1 cellular context compared by ENCODE assay signal in the genomic region with DNA sequence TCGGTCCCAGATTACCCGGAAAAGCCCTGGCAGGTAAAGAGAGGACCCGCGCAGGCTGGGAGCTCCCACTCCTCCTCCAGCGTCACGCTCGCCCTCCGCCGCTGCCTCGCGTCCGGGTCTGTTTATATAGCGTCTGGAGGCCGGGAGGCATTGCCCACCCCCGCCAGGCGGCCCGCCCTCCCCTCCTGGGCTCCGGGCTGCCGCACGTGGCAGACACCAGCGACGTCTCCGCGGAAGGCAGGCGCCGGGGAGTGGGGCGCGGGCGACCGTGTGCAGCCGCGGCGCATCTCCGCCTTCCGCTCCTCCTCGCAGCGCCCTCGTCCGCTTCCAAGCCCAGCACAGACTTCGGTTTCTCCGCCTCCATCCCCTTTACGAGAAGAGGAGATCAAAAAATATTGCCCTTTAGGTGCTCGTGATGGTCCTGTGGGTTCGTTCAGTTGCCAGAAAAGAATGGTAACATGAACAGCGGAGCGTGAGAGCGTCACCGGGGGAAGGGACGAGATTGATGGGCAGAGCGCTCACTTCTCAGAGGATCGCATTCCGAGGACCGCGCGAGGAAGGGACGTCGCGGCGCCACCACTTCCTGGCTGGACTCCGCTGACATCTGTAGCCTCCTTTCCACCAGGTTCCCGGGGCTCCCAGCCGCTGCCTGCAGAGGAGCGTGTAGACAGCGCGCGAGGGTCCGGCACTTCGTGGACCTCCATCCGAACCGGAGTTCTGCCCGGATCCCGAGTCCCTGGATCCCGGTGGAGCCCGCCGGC.
A peak's percentile ranks its signal among the peaks of the same experiment; 100 is the strongest.
TF ChIP-seq lines count a peak whose summit lies in the region.

A gene (plus strand): TSS at position 210 of the 761 bp plus-strand sequence.

TF ChIP-seq in H1, 55 proteins besides CTCF, POLR2A, EP300 and RAD21:
- TF ChIP-seq SIX5 (IDR thresholded peaks at IDR 0.05; ENCODE audit: low read depth, low read length), result no peak
- no peak for TF ChIP-seq CHD2 (IDR thresholded peaks at IDR 0.05; ENCODE audit: low read length)
- no peak for TF ChIP-seq RXRA (IDR thresholded peaks at IDR 0.05; ENCODE audit: insufficient read depth, low read depth, low read length)
- TF ChIP-seq SP1 (IDR thresholded peaks at IDR 0.05; ENCODE audit: low read depth, low read length), result no peak
- TF ChIP-seq, protein P1, sequence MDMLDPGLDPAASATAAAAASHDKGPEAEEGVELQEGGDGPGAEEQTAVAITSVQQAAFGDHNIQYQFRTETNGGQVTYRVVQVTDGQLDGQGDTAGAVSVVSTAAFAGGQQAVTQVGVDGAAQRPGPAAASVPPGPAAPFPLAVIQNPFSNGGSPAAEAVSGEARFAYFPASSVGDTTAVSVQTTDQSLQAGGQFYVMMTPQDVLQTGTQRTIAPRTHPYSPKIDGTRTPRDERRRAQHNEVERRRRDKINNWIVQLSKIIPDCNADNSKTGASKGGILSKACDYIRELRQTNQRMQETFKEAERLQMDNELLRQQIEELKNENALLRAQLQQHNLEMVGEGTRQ (IDR thresholded peaks at IDR 0.05; ENCODE audit: low read length), result no peak
- no peak for TF ChIP-seq CHD1 (IDR thresholded peaks at IDR 0.05; ENCODE audit: low read depth, low read length)
- TF ChIP-seq, protein P2, sequence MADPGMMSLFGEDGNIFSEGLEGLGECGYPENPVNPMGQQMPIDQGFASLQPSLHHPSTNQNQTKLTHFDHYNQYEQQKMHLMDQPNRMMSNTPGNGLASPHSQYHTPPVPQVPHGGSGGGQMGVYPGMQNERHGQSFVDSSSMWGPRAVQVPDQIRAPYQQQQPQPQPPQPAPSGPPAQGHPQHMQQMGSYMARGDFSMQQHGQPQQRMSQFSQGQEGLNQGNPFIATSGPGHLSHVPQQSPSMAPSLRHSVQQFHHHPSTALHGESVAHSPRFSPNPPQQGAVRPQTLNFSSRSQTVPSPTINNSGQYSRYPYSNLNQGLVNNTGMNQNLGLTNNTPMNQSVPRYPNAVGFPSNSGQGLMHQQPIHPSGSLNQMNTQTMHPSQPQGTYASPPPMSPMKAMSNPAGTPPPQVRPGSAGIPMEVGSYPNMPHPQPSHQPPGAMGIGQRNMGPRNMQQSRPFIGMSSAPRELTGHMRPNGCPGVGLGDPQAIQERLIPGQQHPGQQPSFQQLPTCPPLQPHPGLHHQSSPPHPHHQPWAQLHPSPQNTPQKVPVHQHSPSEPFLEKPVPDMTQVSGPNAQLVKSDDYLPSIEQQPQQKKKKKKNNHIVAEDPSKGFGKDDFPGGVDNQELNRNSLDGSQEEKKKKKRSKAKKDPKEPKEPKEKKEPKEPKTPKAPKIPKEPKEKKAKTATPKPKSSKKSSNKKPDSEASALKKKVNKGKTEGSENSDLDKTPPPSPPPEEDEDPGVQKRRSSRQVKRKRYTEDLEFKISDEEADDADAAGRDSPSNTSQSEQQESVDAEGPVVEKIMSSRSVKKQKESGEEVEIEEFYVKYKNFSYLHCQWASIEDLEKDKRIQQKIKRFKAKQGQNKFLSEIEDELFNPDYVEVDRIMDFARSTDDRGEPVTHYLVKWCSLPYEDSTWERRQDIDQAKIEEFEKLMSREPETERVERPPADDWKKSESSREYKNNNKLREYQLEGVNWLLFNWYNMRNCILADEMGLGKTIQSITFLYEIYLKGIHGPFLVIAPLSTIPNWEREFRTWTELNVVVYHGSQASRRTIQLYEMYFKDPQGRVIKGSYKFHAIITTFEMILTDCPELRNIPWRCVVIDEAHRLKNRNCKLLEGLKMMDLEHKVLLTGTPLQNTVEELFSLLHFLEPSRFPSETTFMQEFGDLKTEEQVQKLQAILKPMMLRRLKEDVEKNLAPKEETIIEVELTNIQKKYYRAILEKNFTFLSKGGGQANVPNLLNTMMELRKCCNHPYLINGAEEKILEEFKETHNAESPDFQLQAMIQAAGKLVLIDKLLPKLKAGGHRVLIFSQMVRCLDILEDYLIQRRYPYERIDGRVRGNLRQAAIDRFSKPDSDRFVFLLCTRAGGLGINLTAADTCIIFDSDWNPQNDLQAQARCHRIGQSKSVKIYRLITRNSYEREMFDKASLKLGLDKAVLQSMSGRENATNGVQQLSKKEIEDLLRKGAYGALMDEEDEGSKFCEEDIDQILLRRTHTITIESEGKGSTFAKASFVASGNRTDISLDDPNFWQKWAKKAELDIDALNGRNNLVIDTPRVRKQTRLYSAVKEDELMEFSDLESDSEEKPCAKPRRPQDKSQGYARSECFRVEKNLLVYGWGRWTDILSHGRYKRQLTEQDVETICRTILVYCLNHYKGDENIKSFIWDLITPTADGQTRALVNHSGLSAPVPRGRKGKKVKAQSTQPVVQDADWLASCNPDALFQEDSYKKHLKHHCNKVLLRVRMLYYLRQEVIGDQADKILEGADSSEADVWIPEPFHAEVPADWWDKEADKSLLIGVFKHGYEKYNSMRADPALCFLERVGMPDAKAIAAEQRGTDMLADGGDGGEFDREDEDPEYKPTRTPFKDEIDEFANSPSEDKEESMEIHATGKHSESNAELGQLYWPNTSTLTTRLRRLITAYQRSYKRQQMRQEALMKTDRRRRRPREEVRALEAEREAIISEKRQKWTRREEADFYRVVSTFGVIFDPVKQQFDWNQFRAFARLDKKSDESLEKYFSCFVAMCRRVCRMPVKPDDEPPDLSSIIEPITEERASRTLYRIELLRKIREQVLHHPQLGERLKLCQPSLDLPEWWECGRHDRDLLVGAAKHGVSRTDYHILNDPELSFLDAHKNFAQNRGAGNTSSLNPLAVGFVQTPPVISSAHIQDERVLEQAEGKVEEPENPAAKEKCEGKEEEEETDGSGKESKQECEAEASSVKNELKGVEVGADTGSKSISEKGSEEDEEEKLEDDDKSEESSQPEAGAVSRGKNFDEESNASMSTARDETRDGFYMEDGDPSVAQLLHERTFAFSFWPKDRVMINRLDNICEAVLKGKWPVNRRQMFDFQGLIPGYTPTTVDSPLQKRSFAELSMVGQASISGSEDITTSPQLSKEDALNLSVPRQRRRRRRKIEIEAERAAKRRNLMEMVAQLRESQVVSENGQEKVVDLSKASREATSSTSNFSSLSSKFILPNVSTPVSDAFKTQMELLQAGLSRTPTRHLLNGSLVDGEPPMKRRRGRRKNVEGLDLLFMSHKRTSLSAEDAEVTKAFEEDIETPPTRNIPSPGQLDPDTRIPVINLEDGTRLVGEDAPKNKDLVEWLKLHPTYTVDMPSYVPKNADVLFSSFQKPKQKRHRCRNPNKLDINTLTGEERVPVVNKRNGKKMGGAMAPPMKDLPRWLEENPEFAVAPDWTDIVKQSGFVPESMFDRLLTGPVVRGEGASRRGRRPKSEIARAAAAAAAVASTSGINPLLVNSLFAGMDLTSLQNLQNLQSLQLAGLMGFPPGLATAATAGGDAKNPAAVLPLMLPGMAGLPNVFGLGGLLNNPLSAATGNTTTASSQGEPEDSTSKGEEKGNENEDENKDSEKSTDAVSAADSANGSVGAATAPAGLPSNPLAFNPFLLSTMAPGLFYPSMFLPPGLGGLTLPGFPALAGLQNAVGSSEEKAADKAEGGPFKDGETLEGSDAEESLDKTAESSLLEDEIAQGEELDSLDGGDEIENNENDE (IDR thresholded peaks at IDR 0.05; ENCODE audit: insufficient replicate concordance, low read length), result no peak
- no peak for TF ChIP-seq SIN3A (conservative IDR thresholded peaks at IDR 0.05 in 1 of 2, IDR thresholded peaks at IDR 0.05 in 1 of 2; ENCODE audit: low read depth in 1 of 2, low read length in 2 of 2)
- TF ChIP-seq PHF8 (conservative IDR thresholded peaks at IDR 0.05; ENCODE audit: low read depth, low read length), result no peak
- TF ChIP-seq NANOG (IDR thresholded peaks at IDR 0.05; ENCODE audit: insufficient read depth, low read depth, low read length, poor library complexity, severe bottlenecking), result no peak
- no peak for TF ChIP-seq BCL11A (IDR thresholded peaks at IDR 0.05; ENCODE audit: low read depth in 2 of 2, low read length in 2 of 2)
- peak; percentile 66 for TF ChIP-seq EZH2 (IDR thresholded peaks at IDR 0.05; ENCODE audit: low read depth, low read length, severe bottlenecking)
- TF ChIP-seq, protein P3, sequence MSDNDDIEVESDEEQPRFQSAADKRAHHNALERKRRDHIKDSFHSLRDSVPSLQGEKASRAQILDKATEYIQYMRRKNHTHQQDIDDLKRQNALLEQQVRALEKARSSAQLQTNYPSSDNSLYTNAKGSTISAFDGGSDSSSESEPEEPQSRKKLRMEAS (IDR thresholded peaks at IDR 0.05), result peak; percentile 82
- TF ChIP-seq BACH1 (IDR thresholded peaks at IDR 0.05; ENCODE audit: low read length), result no peak
- no peak for TF ChIP-seq RFX5 (IDR thresholded peaks at IDR 0.05; ENCODE audit: borderline replicate concordance, low read depth, low read length)
- TF ChIP-seq KDM4A (IDR thresholded peaks at IDR 0.05; ENCODE audit: low read depth, low read length, severe bottlenecking), result peak; percentile 84
- no peak for TF ChIP-seq CTBP2 (IDR thresholded peaks at IDR 0.05; ENCODE audit: borderline replicate concordance, insufficient read depth, insufficient read length, low read length)
- TF ChIP-seq, protein P4, sequence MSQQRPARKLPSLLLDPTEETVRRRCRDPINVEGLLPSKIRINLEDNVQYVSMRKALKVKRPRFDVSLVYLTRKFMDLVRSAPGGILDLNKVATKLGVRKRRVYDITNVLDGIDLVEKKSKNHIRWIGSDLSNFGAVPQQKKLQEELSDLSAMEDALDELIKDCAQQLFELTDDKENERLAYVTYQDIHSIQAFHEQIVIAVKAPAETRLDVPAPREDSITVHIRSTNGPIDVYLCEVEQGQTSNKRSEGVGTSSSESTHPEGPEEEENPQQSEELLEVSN (IDR thresholded peaks at IDR 0.05), result peak; percentile 83
- TF ChIP-seq SUZ12 (IDR thresholded peaks at IDR 0.05; ENCODE audit: low read length), result peak; percentile 71
- TF ChIP-seq KDM1A (IDR thresholded peaks at IDR 0.05; ENCODE audit: borderline replicate concordance, low read length), result no peak
- no peak for TF ChIP-seq RNF2 (IDR thresholded peaks at IDR 0.05; ENCODE audit: borderline replicate concordance, low read depth, low read length, missing control alignments, poor library complexity, severe bottlenecking)
- no peak for TF ChIP-seq TBP (IDR thresholded peaks at IDR 0.05; ENCODE audit: low read depth, low read length)
- no peak for TF ChIP-seq CEBPB (IDR thresholded peaks at IDR 0.05; ENCODE audit: low read depth, low read length)
- no peak for TF ChIP-seq KDM5A (IDR thresholded peaks at IDR 0.05; ENCODE audit: low read length)
- TF ChIP-seq TCF12 (IDR thresholded peaks at IDR 0.05; ENCODE audit: low read depth, low read length), result no peak
- TF ChIP-seq SP2 (IDR thresholded peaks at IDR 0.05; ENCODE audit: low read length), result no peak
- TF ChIP-seq SP4 (IDR thresholded peaks at IDR 0.05; ENCODE audit: low read length), result no peak
- no peak for TF ChIP-seq GABPA (IDR thresholded peaks at IDR 0.05; ENCODE audit: borderline replicate concordance, insufficient read depth, low read length)
- TF ChIP-seq SRF (IDR thresholded peaks at IDR 0.05; ENCODE audit: low read depth, low read length), result no peak
- no peak for TF ChIP-seq TAF1 (IDR thresholded peaks at IDR 0.05; ENCODE audit: low read depth, low read length)
- no peak for TF ChIP-seq BRCA1 (IDR thresholded peaks at IDR 0.05; ENCODE audit: low read depth, low read length)
- no peak for TF ChIP-seq ZNF274 (IDR thresholded peaks at IDR 0.05; ENCODE audit: borderline replicate concordance, extremely low read depth, low read length)
- TF ChIP-seq JUN (IDR thresholded peaks at IDR 0.05; ENCODE audit: low read depth, low read length), result no peak
- TF ChIP-seq, protein P5, sequence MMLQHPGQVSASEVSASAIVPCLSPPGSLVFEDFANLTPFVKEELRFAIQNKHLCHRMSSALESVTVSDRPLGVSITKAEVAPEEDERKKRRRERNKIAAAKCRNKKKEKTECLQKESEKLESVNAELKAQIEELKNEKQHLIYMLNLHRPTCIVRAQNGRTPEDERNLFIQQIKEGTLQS (IDR thresholded peaks at IDR 0.05; ENCODE audit: insufficient read depth, low read depth, low read length), result no peak
- TF ChIP-seq CREB1 (IDR thresholded peaks at IDR 0.05), result no peak
- no peak for TF ChIP-seq HDAC2 (IDR thresholded peaks at IDR 0.05; ENCODE audit: borderline replicate concordance in 1 of 2, low read depth in 2 of 2, low read length in 2 of 2)
- TF ChIP-seq FOSL1 (IDR thresholded peaks at IDR 0.05; ENCODE audit: insufficient read depth, low read depth, low read length), result no peak
- TF ChIP-seq CBX8 (IDR thresholded peaks at IDR 0.05; ENCODE audit: borderline replicate concordance, low read depth, low read length), result no peak
- no peak for TF ChIP-seq TAF7 (optimal IDR thresholded peaks at IDR 0.05; ENCODE audit: borderline replicate concordance, low read depth, low read length)
- no peak for TF ChIP-seq HDAC6 (IDR thresholded peaks at IDR 0.05; ENCODE audit: low read depth, low read length)
- TF ChIP-seq TEAD4 (IDR thresholded peaks at IDR 0.05; ENCODE audit: low read depth, low read length), result peak; percentile 46; the same call in 1 of the 2 replicates
- no peak for TF ChIP-seq SIRT6 (IDR thresholded peaks at IDR 0.05; ENCODE audit: low read length)
- TF ChIP-seq GTF2F1 (IDR thresholded peaks at IDR 0.05; ENCODE audit: borderline replicate concordance, low read depth, low read length), result no peak
- TF ChIP-seq JUND (IDR thresholded peaks at IDR 0.05; ENCODE audit: low read length), result no peak
- TF ChIP-seq ASH2L (IDR thresholded peaks at IDR 0.05; ENCODE audit: low read length), result no peak
- TF ChIP-seq, protein P6, sequence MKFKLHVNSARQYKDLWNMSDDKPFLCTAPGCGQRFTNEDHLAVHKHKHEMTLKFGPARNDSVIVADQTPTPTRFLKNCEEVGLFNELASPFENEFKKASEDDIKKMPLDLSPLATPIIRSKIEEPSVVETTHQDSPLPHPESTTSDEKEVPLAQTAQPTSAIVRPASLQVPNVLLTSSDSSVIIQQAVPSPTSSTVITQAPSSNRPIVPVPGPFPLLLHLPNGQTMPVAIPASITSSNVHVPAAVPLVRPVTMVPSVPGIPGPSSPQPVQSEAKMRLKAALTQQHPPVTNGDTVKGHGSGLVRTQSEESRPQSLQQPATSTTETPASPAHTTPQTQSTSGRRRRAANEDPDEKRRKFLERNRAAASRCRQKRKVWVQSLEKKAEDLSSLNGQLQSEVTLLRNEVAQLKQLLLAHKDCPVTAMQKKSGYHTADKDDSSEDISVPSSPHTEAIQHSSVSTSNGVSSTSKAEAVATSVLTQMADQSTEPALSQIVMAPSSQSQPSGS (IDR thresholded peaks at IDR 0.05; ENCODE audit: low read length), result no peak
- TF ChIP-seq NRF1 (IDR thresholded peaks at IDR 0.05; ENCODE audit: low read depth, low read length), result no peak
